ENCODE assay signal across 2 cellular contexts in the genomic region with DNA sequence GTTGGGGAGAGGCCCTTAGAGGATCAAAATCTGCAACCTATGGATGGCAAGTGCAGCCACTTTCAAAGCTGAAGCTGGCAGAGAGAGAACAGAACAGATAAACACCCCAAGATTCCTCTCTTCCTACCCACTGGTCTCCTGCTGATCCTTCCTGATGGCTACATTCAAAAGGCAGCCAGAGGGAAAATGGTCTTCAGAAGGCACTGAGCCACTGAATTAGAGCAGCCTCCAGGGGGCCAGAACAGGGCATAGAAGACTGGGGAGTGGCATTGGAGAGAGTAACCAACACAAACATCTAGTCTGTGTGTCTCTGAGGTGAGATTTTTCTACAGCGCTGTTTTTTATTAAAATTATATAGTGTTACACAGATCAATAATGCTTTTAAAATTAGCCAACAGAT.
TF ChIP-seq lines count a peak whose summit lies in the region.

No MANE protein-coding gene starts in this region.

TF ChIP-seq in HepG2, 621 proteins besides CTCF, POLR2A, EP300 and RAD21:
- TF ChIP-seq CBX2 (IDR thresholded peaks at IDR 0.05; ENCODE audit: low read depth, low read length), result no peak
- TF ChIP-seq CBX2 (CRISPR knock-in tag; IDR thresholded peaks at IDR 0.05; ENCODE audit: low read depth), result no peak
- no peak for TF ChIP-seq MAFG (CRISPR knock-in tag; IDR thresholded peaks at IDR 0.05)
- no peak for TF ChIP-seq PAWR (CRISPR knock-in tag; IDR thresholded peaks at IDR 0.05; ENCODE audit: borderline replicate concordance)
- TF ChIP-seq, protein P1, sequence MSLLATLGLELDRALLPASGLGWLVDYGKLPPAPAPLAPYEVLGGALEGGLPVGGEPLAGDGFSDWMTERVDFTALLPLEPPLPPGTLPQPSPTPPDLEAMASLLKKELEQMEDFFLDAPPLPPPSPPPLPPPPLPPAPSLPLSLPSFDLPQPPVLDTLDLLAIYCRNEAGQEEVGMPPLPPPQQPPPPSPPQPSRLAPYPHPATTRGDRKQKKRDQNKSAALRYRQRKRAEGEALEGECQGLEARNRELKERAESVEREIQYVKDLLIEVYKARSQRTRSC (CRISPR knock-in tag; IDR thresholded peaks at IDR 0.05; ENCODE audit: low read depth), result no peak
- TF ChIP-seq ZFP36L1 (CRISPR knock-in tag; IDR thresholded peaks at IDR 0.05), result no peak
- TF ChIP-seq MXD4 (CRISPR knock-in tag; IDR thresholded peaks at IDR 0.05), result no peak
- no peak for TF ChIP-seq NFE2L2 (IDR thresholded peaks at IDR 0.05; ENCODE audit: low read length)
- no peak for TF ChIP-seq SCMH1 (CRISPR knock-in tag; IDR thresholded peaks at IDR 0.05; ENCODE audit: borderline replicate concordance)
- no peak for TF ChIP-seq SOX13 (IDR thresholded peaks at IDR 0.05)
- TF ChIP-seq SOX13 (CRISPR knock-in tag; conservative IDR thresholded peaks at IDR 0.05 in 1 of 2, IDR thresholded peaks at IDR 0.05 in 1 of 2), result no peak
- TF ChIP-seq MTA3 (CRISPR knock-in tag; IDR thresholded peaks at IDR 0.05), result no peak
- no peak for TF ChIP-seq ZNF670 (CRISPR knock-in tag; IDR thresholded peaks at IDR 0.05; ENCODE audit: borderline replicate concordance)
- TF ChIP-seq, protein P2, sequence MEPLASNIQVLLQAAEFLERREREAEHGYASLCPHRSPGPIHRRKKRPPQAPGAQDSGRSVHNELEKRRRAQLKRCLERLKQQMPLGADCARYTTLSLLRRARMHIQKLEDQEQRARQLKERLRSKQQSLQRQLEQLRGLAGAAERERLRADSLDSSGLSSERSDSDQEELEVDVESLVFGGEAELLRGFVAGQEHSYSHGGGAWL (CRISPR knock-in tag; IDR thresholded peaks at IDR 0.05), result no peak

TF ChIP-seq in WTC11, 78 proteins besides CTCF, POLR2A, EP300 and RAD21:
- TF ChIP-seq TCF7 (CRISPR knock-in tag; IDR thresholded peaks at IDR 0.05; ENCODE audit: low read depth) (no peak), ESRRA (CRISPR knock-in tag; IDR thresholded peaks at IDR 0.05; ENCODE audit: borderline replicate concordance) (no peak)
- TF ChIP-seq, protein P3, sequence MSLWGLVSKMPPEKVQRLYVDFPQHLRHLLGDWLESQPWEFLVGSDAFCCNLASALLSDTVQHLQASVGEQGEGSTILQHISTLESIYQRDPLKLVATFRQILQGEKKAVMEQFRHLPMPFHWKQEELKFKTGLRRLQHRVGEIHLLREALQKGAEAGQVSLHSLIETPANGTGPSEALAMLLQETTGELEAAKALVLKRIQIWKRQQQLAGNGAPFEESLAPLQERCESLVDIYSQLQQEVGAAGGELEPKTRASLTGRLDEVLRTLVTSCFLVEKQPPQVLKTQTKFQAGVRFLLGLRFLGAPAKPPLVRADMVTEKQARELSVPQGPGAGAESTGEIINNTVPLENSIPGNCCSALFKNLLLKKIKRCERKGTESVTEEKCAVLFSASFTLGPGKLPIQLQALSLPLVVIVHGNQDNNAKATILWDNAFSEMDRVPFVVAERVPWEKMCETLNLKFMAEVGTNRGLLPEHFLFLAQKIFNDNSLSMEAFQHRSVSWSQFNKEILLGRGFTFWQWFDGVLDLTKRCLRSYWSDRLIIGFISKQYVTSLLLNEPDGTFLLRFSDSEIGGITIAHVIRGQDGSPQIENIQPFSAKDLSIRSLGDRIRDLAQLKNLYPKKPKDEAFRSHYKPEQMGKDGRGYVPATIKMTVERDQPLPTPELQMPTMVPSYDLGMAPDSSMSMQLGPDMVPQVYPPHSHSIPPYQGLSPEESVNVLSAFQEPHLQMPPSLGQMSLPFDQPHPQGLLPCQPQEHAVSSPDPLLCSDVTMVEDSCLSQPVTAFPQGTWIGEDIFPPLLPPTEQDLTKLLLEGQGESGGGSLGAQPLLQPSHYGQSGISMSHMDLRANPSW (CRISPR knock-in tag; conservative IDR thresholded peaks at IDR 0.05; ENCODE audit: low read depth), result no peak
TF ChIP-seq in WTC11: peak in this region for 0.
